11 cellular contexts compared by ENCODE assay signal in genomic region chr16:2236362-2237075, GRCh38. TPM values are rescaled to one million over a fixed set of nuclear protein-coding genes. Genes with fewer than 3 reads are reported as not detected.
DNase-seq lines count a peak whose midpoint lies in the region; ATAC-seq and TF ChIP-seq lines count a peak whose summit lies in the region.
"Had no signal": no experiment of that assay in that cellular context is flagged by ENCODE, and none has a peak within 500 bp of the region (broad histone marks: within the 10 kb centered on the region; RNA-seq: fewer than 3 reads in every experiment).

Gene DNASE1L2, plus strand, starts transcription at chr16:2236444. Its CDS starts 373 bp downstream, at chr16:2236817.

- H2BK5ac ChIP-seq in H9 (ENCODE audit: insufficient read length, low read length): no peak within 1 kb of the TSS

- H3K4me3 Mint-ChIP-seq in H9: peak within 1 kb of the TSS; percentile 42 to 72
- H3K4me3 Mint-ChIP-seq in dendritic cell treated with granulocyte-macrophage colony-stimulating factor and Interleukin-4, amounts not matched to agents 40 ng/mL and 50 ng/mL, for 4 days: peak within 1 kb of the TSS; percentile 40

- peaks cover 0 to 3% of the 10 kb centered on the region in 2 experiments; a peak in 1 of 4 replicates for H3K4me1 Mint-ChIP-seq in H9
- peaks cover 22% of the 10 kb centered on the region for H3K4me1 Mint-ChIP-seq in dendritic cell treated with granulocyte-macrophage colony-stimulating factor and Interleukin-4, amounts not matched to agents 40 ng/mL and 50 ng/mL, for 4 days (ENCODE audit: low read depth)

- TF ChIP-seq CTCF in 22Rv1 (IDR thresholded peaks at IDR 0.05) (no peak), H9 (conservative IDR thresholded peaks at IDR 0.05) (no peak)

- no peak within 1 kb of the TSS for H4K91ac ChIP-seq in H9 (ENCODE audit: insufficient read length, low read depth, low read length)

- H3K23me2 ChIP-seq in H9 (ENCODE audit: insufficient read length, low read depth, low read length, poor library complexity, severe bottlenecking): peaks cover 13% of the 10 kb centered on the region

- intact Hi-C loops in dendritic cell treated with granulocyte-macrophage colony-stimulating factor and Interleukin-4, amounts not matched to agents 40 ng/mL and 50 ng/mL, for 4 days (cut with micrococcal nuclease): no loop called here

- no peaks in the 10 kb centered on the region for H3K9me3 ChIP-seq in H9 (ENCODE audit: control insufficient read depth, low read depth, low read length)

- H3K23ac ChIP-seq in H9 (ENCODE audit: insufficient read length, low read depth, low read length): no peak within 1 kb of the TSS

- no peak within 1 kb of the TSS for H2BK120ac ChIP-seq in H9 (ENCODE audit: low read depth, low read length, poor library complexity, severe bottlenecking)

- H3K56ac ChIP-seq in H9 (ENCODE audit: insufficient read length, low read depth, low read length): no peak within 1 kb of the TSS

- H3T11ph ChIP-seq in H9 (ENCODE audit: low read length): no peak within 1 kb of the TSS

- no peaks in the 10 kb centered on the region for H3K79me2 ChIP-seq in H9 (ENCODE audit: insufficient read depth, low read length)

- H3K36me3 Mint-ChIP-seq in H9 (ENCODE audit: insufficient read depth in 1 of 3, low read depth in 3 of 3): peaks cover 2 to 28% (median 8%) of the 10 kb centered on the region in 3 experiments; a peak in 6 of 7 replicates
- H3K36me3 Mint-ChIP-seq in dendritic cell treated with granulocyte-macrophage colony-stimulating factor and Interleukin-4, amounts not matched to agents 40 ng/mL and 50 ng/mL, for 4 days (ENCODE audit: low read depth): peaks cover 66% of the 10 kb centered on the region

- no peak within 1 kb of the TSS for H2BK12ac ChIP-seq in H9 (ENCODE audit: insufficient read length, low read depth, low read length)

- no peaks in the 10 kb centered on the region for H4K20me1 ChIP-seq in H9 (ENCODE audit: control insufficient read depth, insufficient read depth, insufficient read length)

- H3K18ac ChIP-seq in H9 (ENCODE audit: insufficient read length, low read depth, low read length): no peak within 1 kb of the TSS

- peak; percentile 66 for DNase-seq in H9
- no peak for DNase-seq in left lobe of liver (ENCODE audit: low spot score)
- DNase-seq in hypothalamus (lab: John Stamatoyannopoulos, UW): no peak
- DNase-seq in HK-2 (ENCODE audit: unreplicated experiment): no peak
- DNase-seq in putamen (ENCODE audit: low spot score): no peak
- DNase-seq: activated effector memory CD4-positive, alpha-beta T cell treated with Interleukin-2 at 50 U/mL for 16 hours; SIG-M5; stimulated activated CD4-positive, alpha-beta T cell treated with anti-CD3 and anti-CD28 coated beads, Interleukin-4, amount 100 ng/mL, for 24 hours had no signal

- no peak within 1 kb of the TSS for H2AFZ ChIP-seq in H9 (ENCODE audit: low read length)

- no peak within 1 kb of the TSS for H3K4ac ChIP-seq in H9 (ENCODE audit: low read depth, low read length)

- peaks cover 16% of the 10 kb centered on the region for H3K27me3 Mint-ChIP-seq in H9 (ENCODE audit: low read depth)
- peaks cover 53% of the 10 kb centered on the region for H3K27me3 Mint-ChIP-seq in dendritic cell treated with granulocyte-macrophage colony-stimulating factor and Interleukin-4, amounts not matched to agents 40 ng/mL and 50 ng/mL, for 4 days

- H3K14ac ChIP-seq in H9 (ENCODE audit: insufficient read depth, low read length): no peak within 1 kb of the TSS; the same call in 1 of the 2 replicates

- H3K27ac ChIP-seq in 22Rv1 (peak within 1 kb of the TSS; percentile 76), H9 (ENCODE audit: insufficient read length, low read depth, low read length) (no peak within 1 kb of the TSS)

- ATAC-seq in left lobe of liver (peak; percentile 59), HG02763 (IDR thresholded peaks at IDR 0.05; ENCODE audit: unreplicated experiment) (no peak)

- no peak within 1 kb of the TSS for H4K8ac ChIP-seq in H9 (replicated peaks; ENCODE audit: insufficient read length, low read depth, low read length)

- no peak within 1 kb of the TSS for H3K9ac ChIP-seq in H9 (ENCODE audit: extremely low read depth, insufficient read length, low read length)

- no peak within 1 kb of the TSS for H4K5ac ChIP-seq in H9 (ENCODE audit: insufficient read length, low read depth, low read length)

- no peak within 1 kb of the TSS for H3K27ac Mint-ChIP-seq in H9
- H3K27ac Mint-ChIP-seq in dendritic cell treated with granulocyte-macrophage colony-stimulating factor and Interleukin-4, amounts not matched to agents 40 ng/mL and 50 ng/mL, for 4 days: no peak within 1 kb of the TSS

- no peaks in the 10 kb centered on the region for H3K9me3 Mint-ChIP-seq in H9
- H3K9me3 Mint-ChIP-seq in dendritic cell treated with granulocyte-macrophage colony-stimulating factor and Interleukin-4, amounts not matched to agents 40 ng/mL and 50 ng/mL, for 4 days: no peaks in the 10 kb centered on the region

- peaks cover 2% of the 10 kb centered on the region; the same call in 1 of the 2 replicates for H3K27me3 ChIP-seq in H9 (ENCODE audit: insufficient read depth, low read length)

- WGBS in H9 (ENCODE audit: extremely low coverage, insufficient read length, low lambda C conversion rate): no CpG with 5 or more reads among the region's 61 CpGs

- H3K79me1 ChIP-seq in H9 (ENCODE audit: insufficient read depth, low read depth, low read length, poor library complexity, severe bottlenecking): no peaks in the 10 kb centered on the region

- H3K4me2 ChIP-seq in H9 (ENCODE audit: insufficient read depth, insufficient read length, low read length): peak within 1 kb of the TSS; percentile 67

- H3K4me1 ChIP-seq in H9 (ENCODE audit: insufficient read depth, low read length): no peaks in the 10 kb centered on the region

- H2AK5ac ChIP-seq in H9 (ENCODE audit: insufficient read length, low read length): no peak within 1 kb of the TSS

- no peak within 1 kb of the TSS for H2BK15ac ChIP-seq in H9 (ENCODE audit: low read depth, low read length)

- H2BK20ac ChIP-seq in H9 (ENCODE audit: low read depth, low read length, poor library complexity, severe bottlenecking): no peak within 1 kb of the TSS

RNA-seq across cellular contexts. Expression of gene DNASE1L2, which starts in this region (rescaled TPM):
- total RNA-seq in H9 (2021) (2.5 TPM in 2 replicates), left lobe of liver (1.2 TPM)
